Comparison of ENCODE assay signal across 28 cellular contexts in the genomic region with DNA sequence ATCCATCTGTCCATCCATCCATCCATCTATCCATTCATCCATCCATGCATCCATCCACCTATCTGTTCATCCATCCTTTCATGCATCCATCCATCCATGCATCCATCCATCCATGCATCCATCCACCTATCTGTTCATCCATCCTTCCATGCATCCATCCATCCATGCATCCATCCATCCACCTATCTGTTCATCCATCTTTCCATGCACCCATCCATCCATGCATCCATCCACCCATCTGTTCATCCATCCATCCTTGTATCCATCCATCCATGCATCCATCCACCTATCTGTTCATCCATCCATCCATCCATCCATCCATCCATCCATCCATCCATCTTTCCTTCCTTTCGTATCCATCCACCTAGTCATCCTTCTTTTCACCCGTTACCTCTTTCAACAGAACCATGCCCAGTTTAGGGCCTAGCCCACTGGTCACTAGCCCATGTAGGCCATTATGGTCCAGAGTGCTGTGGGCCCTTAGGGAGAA.
"Had no signal": no experiment of that assay in that cellular context is flagged by ENCODE, and none has a peak within 500 bp of the region (broad histone marks: within the 10 kb centered on the region; RNA-seq: fewer than 3 reads in every experiment).

No MANE protein-coding gene starts in this region.

- H3K27ac ChIP-seq: colonic mucosa, coronary artery, dorsolateral prefrontal cortex, epithelial cell of prostate, esophagus muscularis mucosa, esophagus squamous epithelium, foreskin keratinocyte, gastrocnemius medialis, gastroesophageal sphincter, heart left ventricle, heart right ventricle had no signal

- H3K27me3 Mint-ChIP-seq: dendritic cell treated with granulocyte-macrophage colony-stimulating factor and Interleukin-4, amounts not matched to agents 40 ng/mL and 50 ng/mL, for 4 days had no signal

- H3K4me1 ChIP-seq: colonic mucosa, esophagus muscularis mucosa, esophagus squamous epithelium, foreskin keratinocyte, gastrocnemius medialis, gastroesophageal sphincter, heart left ventricle, heart right ventricle had no signal

- H3K4me1 Mint-ChIP-seq: endodermal cell had no signal

- ATAC-seq: effector memory CD8-positive, alpha-beta T cell; esophagus mucosa; foreskin keratinocyte; gastrocnemius medialis; gastroesophageal sphincter; heart left ventricle; heart right ventricle had no signal

- H3K4me3 ChIP-seq: colonic mucosa, coronary artery, dorsolateral prefrontal cortex, esophagus muscularis mucosa, esophagus squamous epithelium, gastrocnemius medialis, gastroesophageal sphincter, heart left ventricle, heart right ventricle had no signal

- H3K4me3 Mint-ChIP-seq: dendritic cell treated with granulocyte-macrophage colony-stimulating factor and Interleukin-4, amounts not matched to agents 40 ng/mL and 50 ng/mL, for 4 days; effector memory CD8-positive, alpha-beta T cell; endodermal cell had no signal

- FAIRE-seq: colon, endometrium, endothelial cell of umbilical vein, frontal cortex had no signal

- H3K36me3 ChIP-seq: colonic mucosa, esophagus muscularis mucosa, esophagus squamous epithelium, gastrocnemius medialis, gastroesophageal sphincter, heart left ventricle, heart right ventricle had no signal

- H3K9me3 Mint-ChIP-seq: dendritic cell treated with granulocyte-macrophage colony-stimulating factor and Interleukin-4, amounts not matched to agents 40 ng/mL and 50 ng/mL, for 4 days; effector memory CD8-positive, alpha-beta T cell; endodermal cell had no signal

- H3K9me3 ChIP-seq: colonic mucosa, esophagus muscularis mucosa, esophagus squamous epithelium, gastrocnemius medialis, gastroesophageal sphincter, heart left ventricle, heart right ventricle had no signal

- H3K27me3 ChIP-seq: colonic mucosa, foreskin keratinocyte had no signal

- DNase-seq: colonic mucosa; cortex of kidney; dermis blood vessel endothelial cell; dorsolateral prefrontal cortex; effector CD4-positive, alpha-beta T cell; effector CD8-positive, alpha-beta T cell; effector memory CD4-positive, alpha-beta T cell; effector memory CD8-positive, alpha-beta T cell; endodermal cell; erythroblast; esophagus squamous epithelium; foreskin fibroblast; foreskin keratinocyte; foreskin melanocyte; gastrocnemius medialis; head of caudate nucleus; heart left ventricle; heart right ventricle had no signal

- H3K27ac Mint-ChIP-seq: dendritic cell treated with granulocyte-macrophage colony-stimulating factor and Interleukin-4, amounts not matched to agents 40 ng/mL and 50 ng/mL, for 4 days; effector memory CD8-positive, alpha-beta T cell; endodermal cell had no signal
